In the genomic region with DNA sequence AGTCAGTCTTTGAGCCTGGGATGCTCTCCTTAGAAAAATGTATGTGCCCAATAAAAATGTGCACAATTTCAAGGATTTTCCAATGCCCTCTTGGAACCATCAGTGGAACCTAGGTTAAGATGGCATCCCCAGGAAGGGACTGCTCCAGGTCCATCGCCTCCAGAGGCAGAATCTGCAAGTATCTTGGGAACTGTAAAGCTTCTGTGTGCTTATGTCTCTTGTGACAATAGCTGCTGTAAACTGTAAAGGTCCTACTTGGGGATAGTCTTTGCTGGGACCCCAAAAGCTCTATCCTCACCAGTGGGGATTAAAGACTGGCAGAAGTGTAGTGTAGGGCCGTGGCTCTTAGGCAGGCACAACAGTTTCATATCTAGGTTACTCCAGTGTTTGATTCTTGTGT, we compare ENCODE assay signal across 17 cellular contexts.
"Had no signal": no experiment of that assay in that cellular context is flagged by ENCODE, and none has a peak within 500 bp of the region (broad histone marks: within the 10 kb centered on the region; RNA-seq: fewer than 3 reads in every experiment).

No MANE protein-coding gene starts in this region.

- H3K9me3 ChIP-seq: spleen, thyroid gland, upper lobe of right lung had no signal

- H3K4me3 ChIP-seq: spleen, thyroid gland, upper lobe of right lung had no signal

- ATAC-seq: left lobe of liver; naive thymus-derived CD8-positive, alpha-beta T cell; upper lobe of right lung had no signal

- H3K27me3 ChIP-seq: spleen, thyroid gland, upper lobe of right lung had no signal

- H3K27me3 Mint-ChIP-seq: activated CD4-positive, alpha-beta memory T cell treated with anti-CD3 and anti-CD28 coated beads for 36 hours; activated naive CD4-positive, alpha-beta T cell treated with anti-CD3 and anti-CD28 coated beads, Interleukin-2, amount 50 U/mL, for 24 hours; naive thymus-derived CD8-positive, alpha-beta T cell; progenitor cell of endocrine pancreas had no signal

- H3K4me3 Mint-ChIP-seq: activated CD4-positive, alpha-beta memory T cell treated with anti-CD3 and anti-CD28 coated beads for 36 hours; activated naive CD4-positive, alpha-beta T cell treated with anti-CD3 and anti-CD28 coated beads, Interleukin-2, amount 50 U/mL, for 24 hours; brain; naive thymus-derived CD8-positive, alpha-beta T cell had no signal

- H3K9me3 Mint-ChIP-seq: activated CD4-positive, alpha-beta memory T cell treated with anti-CD3 and anti-CD28 coated beads for 36 hours had no signal

- FAIRE-seq: kidney had no signal

- DNase-seq: activated CD4-positive, alpha-beta memory T cell treated with anti-CD3 and anti-CD28 coated beads for 36 hours; activated CD4-positive, alpha-beta T cell treated with anti-CD3 and anti-CD28 coated beads for 48 hours; activated gamma-delta T cell treated with Interleukin-2 at 50 U/mL for 16 hours; anterior cingulate cortex; central memory CD4-positive, alpha-beta T cell; kidney; naive thymus-derived CD8-positive, alpha-beta T cell; retina; spleen; stimulated activated CD4-positive, alpha-beta T cell treated with anti-CD3 and anti-CD28 coated beads, Interleukin-4, amount 100 ng/mL, for 1 hour; stimulated activated naive CD4-positive, alpha-beta T cell treated with Interleukin-2 at 50 U/mL for 16 hours; thyroid gland; upper lobe of right lung had no signal

- H3K27ac ChIP-seq: thyroid gland, upper lobe of right lung had no signal

- H3K27ac Mint-ChIP-seq: activated naive CD4-positive, alpha-beta T cell treated with anti-CD3 and anti-CD28 coated beads, Interleukin-2, amount 50 U/mL, for 24 hours had no signal
